9 cellular contexts compared by ENCODE assay signal in the genomic region with DNA sequence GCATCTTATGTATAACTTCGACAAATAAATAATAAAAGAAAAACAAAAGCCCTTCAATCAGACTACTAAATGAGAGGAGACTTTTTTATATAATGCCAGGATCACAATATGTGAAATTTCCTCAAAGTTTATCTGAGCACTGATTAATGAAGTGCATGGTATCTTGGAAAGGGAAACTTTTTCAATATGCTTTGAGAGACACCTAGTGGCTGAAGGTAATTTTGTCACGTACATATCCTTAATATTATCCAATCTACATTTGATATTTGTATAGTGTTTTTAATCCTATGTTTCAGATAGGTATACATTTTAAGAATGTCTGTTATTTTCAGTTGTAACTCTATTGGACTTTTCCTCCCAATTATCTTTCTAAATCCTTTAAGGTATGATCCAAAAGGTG.
DNase-seq lines count a peak whose midpoint lies in the region; ATAC-seq, FAIRE-seq and TF ChIP-seq lines count a peak whose summit lies in the region.
"Had no signal": no experiment of that assay in that cellular context is flagged by ENCODE, and none has a peak within 500 bp of the region (broad histone marks: within the 10 kb centered on the region; RNA-seq: fewer than 3 reads in every experiment).

No MANE protein-coding gene starts in this region.

- BruUV-seq in K562 (replicated peaks; lab: Mats Ljungman, UMichigan), result no TSS peak

- H3K9ac ChIP-seq in K562 (ENCODE audit: insufficient read depth in 1 of 2, low read depth in 2 of 2, low read length in 2 of 2), result no peak overlapping the region

- H3K27ac Mint-ChIP-seq in activated T-cell treated with anti-CD3 and anti-CD28 coated beads, Interleukin-2, amount 50 U/mL, for 72 hours, result no peak overlapping the region
- H3K27ac Mint-ChIP-seq: T-helper 17 cell had no signal

- H4K20me1 ChIP-seq in K562 (replicated peaks; ENCODE audit: control insufficient read depth, insufficient read depth, low read length), result no peaks in the 10 kb centered on the region

- in situ Hi-C loops in K562 (cut with MboI), result loop anchor here (10.0 kb wide), 1 partner anchor 80 kb away; no protein-coding TSS in a partner anchor

- H3K27me3 ChIP-seq in GM06990 (replicated peaks; ENCODE audit: control insufficient read depth, insufficient read depth, low read length), result no peaks in the 10 kb centered on the region
- H3K27me3 ChIP-seq in K562 (ENCODE audit: control insufficient read depth in 2 of 2, insufficient read depth in 2 of 2, low read length in 2 of 2), result no peaks in the 10 kb centered on the region

- H3K4me3 ChIP-seq in GM06990 (replicated peaks; ENCODE audit: low read depth, low read length) (no peak overlapping the region), LNCaP clone FGC (ENCODE audit: low read depth, low read length) (no peak overlapping the region), K562 (no peak overlapping the region)

- H3K4me1 Mint-ChIP-seq in activated T-cell treated with anti-CD3 and anti-CD28 coated beads, Interleukin-2, amount 50 U/mL, for 72 hours (ENCODE audit: low read depth), result no peaks in the 10 kb centered on the region
- H3K4me1 Mint-ChIP-seq: T-helper 17 cell had no signal

- no peaks in the 10 kb centered on the region for H3K27me3 Mint-ChIP-seq in activated T-cell treated with anti-CD3 and anti-CD28 coated beads, Interleukin-2, amount 50 U/mL, for 72 hours (ENCODE audit: low read depth)
- H3K27me3 Mint-ChIP-seq: T-helper 17 cell had no signal

- no peaks in the 10 kb centered on the region for H3K9me3 Mint-ChIP-seq in activated T-cell treated with anti-CD3 and anti-CD28 coated beads, Interleukin-2, amount 50 U/mL, for 72 hours

- no peaks in the 10 kb centered on the region for H3K36me3 Mint-ChIP-seq in activated T-cell treated with anti-CD3 and anti-CD28 coated beads, Interleukin-2, amount 50 U/mL, for 72 hours (ENCODE audit: insufficient read depth in 2 of 2)

- no peak overlapping the region for H3K27ac ChIP-seq in K562 (ENCODE audit: extremely low read depth, low read depth, low read length)

- DNase-seq in GM06990 (ENCODE audit: extremely low read depth, insufficient read length) (no peak), LNCaP clone FGC (ENCODE audit: low read depth) (no peak), K562 (ENCODE audit: extremely low read depth in 1 of 4, low spot score in 3 of 4) (peak in 3 of 4 experiments; percentile 2 to 27 (median 3)), medulla oblongata (ENCODE audit: extremely low spot score) (peak; percentile 45)
- no peak for DNase-seq in activated T-cell treated with anti-CD3 and anti-CD28 coated beads, Interleukin-2, amount 50 U/mL, for 72 hours
- DNase-seq in effector CD4-positive, alpha-beta T cell, result no peak
- DNase-seq: T-helper 17 cell had no signal

- peak; percentile 57 to 79 for TF ChIP-seq RAD21 in K562 (CRISPR knock-in tag; conservative IDR thresholded peaks at IDR 0.05 in 1 of 2, IDR thresholded peaks at IDR 0.05 in 1 of 2)

- no peak overlapping the region for H3K4me2 ChIP-seq in K562 (ENCODE audit: insufficient read depth, low read length)

- FAIRE-seq in K562 (lab: Jason Lieb, UNC), result no peak

- CTCF ChIA-PET in K562 (lab: Yijun Ruan, JAX; ENCODE audit: low intra/inter-chr PET ratio), result interaction anchor here (0.6 to 2.6 kb wide), 2 partner anchors 79 to 326 kb away, joined by 3 to 11 read pairs; no protein-coding TSS in a partner anchor

- no peaks in the 10 kb centered on the region for H3K4me1 ChIP-seq in K562 (replicated peaks in 1 of 2; ENCODE audit: control insufficient read depth in 2 of 2, insufficient read depth in 2 of 2, low read length in 2 of 2)

- no peaks in the 10 kb centered on the region for H3K36me3 ChIP-seq in GM06990 (ENCODE audit: control insufficient read depth, insufficient read depth, low read length)
- no peaks in the 10 kb centered on the region for H3K36me3 ChIP-seq in K562 (ENCODE audit: control insufficient read depth, insufficient read depth, low read length)

- ATAC-seq in K562 (0 out of 3 replicates have a peak, but pooled peaks have one; percentile 52), GM21423 (IDR thresholded peaks at IDR 0.05; ENCODE audit: unreplicated experiment) (no peak), GM21390 (IDR thresholded peaks at IDR 0.05; ENCODE audit: unreplicated experiment) (no peak)
- ATAC-seq in activated T-cell treated with anti-CD3 and anti-CD28 coated beads, Interleukin-2, amount 50 U/mL, for 72 hours (replicated peaks in 1 of 2), result no peak
- ATAC-seq: T-helper 17 cell had no signal

- WGBS in K562 (ENCODE audit: insufficient coverage, low coverage, missing lambda C conversion rate), result 0% methylated on average over 2 of the region's 2 CpGs

- H3K4me3 Mint-ChIP-seq in activated T-cell treated with anti-CD3 and anti-CD28 coated beads, Interleukin-2, amount 50 U/mL, for 72 hours, result no peak overlapping the region
- H3K4me3 Mint-ChIP-seq: T-helper 17 cell had no signal

- H3K9me3 ChIP-seq in K562 (replicated peaks; ENCODE audit: control insufficient read depth, insufficient read depth, low read depth, low read length), result no peaks in the 10 kb centered on the region

- no peak overlapping the region for H2AFZ ChIP-seq in K562 (ENCODE audit: low read depth, low read length)

- no peaks in the 10 kb centered on the region for H3K9me1 ChIP-seq in K562 (ENCODE audit: control insufficient read depth, insufficient read depth, low read length)

- H3K79me2 ChIP-seq in K562 (ENCODE audit: control insufficient read depth, insufficient read depth, low read length), result no peaks in the 10 kb centered on the region

- no peak for TF ChIP-seq POLR2A in K562 (conservative IDR thresholded peaks at IDR 0.05)

- TF ChIP-seq CTCF in GM06990 (IDR thresholded peaks at IDR 0.05; ENCODE audit: insufficient read depth, low read length, poor library complexity, severe bottlenecking) (peak; percentile 38), LNCaP clone FGC (IDR thresholded peaks at IDR 0.05; ENCODE audit: control insufficient read depth, extremely low read depth, insufficient read depth) (peak; percentile 50), K562 (IDR thresholded peaks at IDR 0.05 in 2 of 3, conservative IDR thresholded peaks at IDR 0.05 in 1 of 3; ENCODE audit: insufficient read depth in 2 of 3, low read depth in 1 of 3, low read length in 3 of 3) (peak in 1 of 3 experiments; percentile 44; a peak in 2 of 6 replicates)

- POLR2A ChIA-PET in K562 (lab: Yijun Ruan, JAX), result no interaction called here

- no peak for TF ChIP-seq EP300 in K562 (IDR thresholded peaks at IDR 0.05; ENCODE audit: low read length)

- intact Hi-C loops in K562 (cut with micrococcal nuclease), result loop anchor here (1.0 kb wide), 2 partner anchors 85 to 326 kb away; no protein-coding TSS in a partner anchor

TF ChIP-seq in K562, 482 proteins besides CTCF, POLR2A, EP300 and RAD21:
- TF ChIP-seq YBX1 (IDR thresholded peaks at IDR 0.05), result no peak
- no peak for TF ChIP-seq NR4A1 (CRISPR knock-in tag; IDR thresholded peaks at IDR 0.05)
- no peak for TF ChIP-seq NR4A1 (tag; IDR thresholded peaks at IDR 0.05)
- TF ChIP-seq, protein P1, sequence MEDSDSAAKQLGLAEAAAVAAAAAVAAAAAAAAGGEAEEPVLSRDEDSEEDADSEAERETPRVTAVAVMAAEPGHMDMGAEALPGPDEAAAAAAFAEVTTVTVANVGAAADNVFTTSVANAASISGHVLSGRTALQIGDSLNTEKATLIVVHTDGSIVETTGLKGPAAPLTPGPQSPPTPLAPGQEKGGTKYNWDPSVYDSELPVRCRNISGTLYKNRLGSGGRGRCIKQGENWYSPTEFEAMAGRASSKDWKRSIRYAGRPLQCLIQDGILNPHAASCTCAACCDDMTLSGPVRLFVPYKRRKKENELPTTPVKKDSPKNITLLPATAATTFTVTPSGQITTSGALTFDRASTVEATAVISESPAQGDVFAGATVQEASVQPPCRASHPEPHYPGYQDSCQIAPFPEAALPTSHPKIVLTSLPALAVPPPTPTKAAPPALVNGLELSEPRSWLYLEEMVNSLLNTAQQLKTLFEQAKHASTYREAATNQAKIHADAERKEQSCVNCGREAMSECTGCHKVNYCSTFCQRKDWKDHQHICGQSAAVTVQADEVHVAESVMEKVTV (CRISPR knock-in tag; IDR thresholded peaks at IDR 0.05), result peak; percentile 50; the same call in 1 of the 2 replicates
- TF ChIP-seq, protein P2, sequence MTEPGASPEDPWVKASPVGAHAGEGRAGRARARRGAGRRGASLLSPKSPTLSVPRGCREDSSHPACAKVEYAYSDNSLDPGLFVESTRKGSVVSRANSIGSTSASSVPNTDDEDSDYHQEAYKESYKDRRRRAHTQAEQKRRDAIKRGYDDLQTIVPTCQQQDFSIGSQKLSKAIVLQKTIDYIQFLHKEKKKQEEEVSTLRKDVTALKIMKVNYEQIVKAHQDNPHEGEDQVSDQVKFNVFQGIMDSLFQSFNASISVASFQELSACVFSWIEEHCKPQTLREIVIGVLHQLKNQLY (CRISPR knock-in tag; conservative IDR thresholded peaks at IDR 0.05), result no peak
- TF ChIP-seq ZNF12 (CRISPR knock-in tag; IDR thresholded peaks at IDR 0.05), result no peak
- peak; percentile 33; the same call in 1 of the 2 replicates for TF ChIP-seq SMC3 (conservative IDR thresholded peaks at IDR 0.05; ENCODE audit: insufficient read depth, low read depth, low read length)
TF ChIP-seq in K562: peak in this region for 2.

Comparison
In these comparisons a context has a peak if more than half of its experiments do, and no peak if none do; other contexts are left out.
1. DNase-seq: peak in K562 (3 of 4) and medulla oblongata (single experiment); none in GM06990 (single experiment), LNCaP clone FGC (single experiment), activated T-cell treated with anti-CD3 and anti-CD28 coated beads, Interleukin-2, amount 50 U/mL, for 72 hours (0 of 2) and effector CD4-positive, alpha-beta T cell (single experiment).